Comparison of ENCODE assay signal across 8 cellular contexts in the genomic region with DNA sequence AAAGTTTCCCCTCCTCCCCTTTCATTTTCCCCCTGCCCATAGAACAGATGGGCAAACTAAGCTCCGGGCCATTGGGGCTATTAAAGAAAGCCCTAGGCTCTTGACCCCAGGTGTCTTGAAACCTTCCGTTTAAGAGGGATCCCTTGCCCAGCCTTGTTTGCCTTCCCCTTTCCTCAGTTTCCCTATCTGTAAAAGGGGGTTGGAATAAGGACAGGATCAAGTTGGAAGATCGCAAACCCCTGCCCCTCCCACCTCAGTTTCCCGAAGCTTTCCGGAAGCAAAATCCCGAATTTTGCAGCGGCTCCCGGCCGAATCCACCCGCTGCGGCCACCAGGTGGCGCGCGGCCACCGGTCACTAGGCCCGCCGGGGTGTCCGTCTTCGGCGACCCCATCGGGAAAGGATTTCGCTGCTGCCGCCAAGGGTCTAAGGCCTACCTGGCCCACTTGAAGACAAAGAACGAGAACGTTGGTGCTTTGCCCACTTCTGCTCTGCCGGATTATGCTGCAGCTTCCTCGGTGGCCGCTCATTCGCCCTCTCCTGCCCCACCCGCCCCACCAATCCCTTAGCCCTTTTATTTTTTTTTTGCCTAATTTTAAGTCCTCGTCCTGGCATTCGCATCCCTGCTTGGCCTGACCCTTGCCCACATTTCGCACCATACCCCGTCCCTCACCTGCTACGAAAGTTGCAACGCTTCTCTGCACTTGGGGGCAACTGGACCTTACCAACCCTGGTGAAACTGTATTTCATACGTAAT. TPM values are rescaled to one million over a fixed set of nuclear protein-coding genes. Genes with fewer than 3 reads are reported as not detected.
DNase-seq lines count a peak whose midpoint lies in the region; ATAC-seq and TF ChIP-seq lines count a peak whose summit lies in the region.

No MANE protein-coding gene starts in this region.

- DNase-seq in GM06990 (ENCODE audit: extremely low read depth, insufficient read length) (peak; percentile 72), NCI-H2107 (lab: John Stamatoyannopoulos, UW) (peak; percentile 39), esophagus muscularis mucosa (ENCODE audit: extremely low spot score) (peak; percentile 91), mucosa of descending colon (peak; percentile 73 to 85 (median 80)), NCI-H128 (lab: John Stamatoyannopoulos, UW; ENCODE audit: unreplicated experiment) (no peak)
- DNase-seq in activated CD8-positive, alpha-beta memory T cell treated with anti-CD3 and anti-CD28 coated beads, Interleukin-2, amount 50 U/mL, for 4 hours: peak; percentile 44

- TF ChIP-seq CTCF in 22Rv1 (IDR thresholded peaks at IDR 0.05) (peak; percentile 98), GM06990 (IDR thresholded peaks at IDR 0.05; ENCODE audit: insufficient read depth, low read length, poor library complexity, severe bottlenecking) (peak; percentile 95), esophagus muscularis mucosa (IDR thresholded peaks at IDR 0.05) (peak; percentile 96 to 99 (median 96)), mucosa of descending colon (IDR thresholded peaks at IDR 0.05) (peak; percentile 80)

- ATAC-seq in mucosa of descending colon: peak; percentile 31

- no peaks in the 10 kb centered on the region; the same call in 1 of the 2 replicates for H3K27me3 ChIP-seq in GM06990 (replicated peaks; ENCODE audit: control insufficient read depth, insufficient read depth, low read length)
- H3K27me3 ChIP-seq in esophagus muscularis mucosa: peaks cover 3 to 41% (median 16%) of the 10 kb centered on the region in 4 donors

- 24% methylated on average over 30 of the region's 37 CpGs for WGBS in esophagus muscularis mucosa

- TF ChIP-seq EP300 in esophagus muscularis mucosa (IDR thresholded peaks at IDR 0.05): no peak

- H3K4me3 ChIP-seq in GM06990 (replicated peaks; ENCODE audit: low read depth, low read length): peak overlapping the region; percentile 73
- peak overlapping the region; percentile 81 to 95 (median 86) for H3K4me3 ChIP-seq in esophagus muscularis mucosa
- H3K4me3 ChIP-seq in mucosa of descending colon: no peak overlapping the region

- H3K36me3 ChIP-seq in GM06990 (ENCODE audit: control insufficient read depth, insufficient read depth, low read length): no peaks in the 10 kb centered on the region
- H3K36me3 ChIP-seq in esophagus muscularis mucosa: no peaks in the 10 kb centered on the region
- no peaks in the 10 kb centered on the region for H3K36me3 ChIP-seq in mucosa of descending colon (ENCODE audit: low read depth)

- H3K9me3 ChIP-seq in esophagus muscularis mucosa: no peaks in the 10 kb centered on the region
- H3K9me3 ChIP-seq in mucosa of descending colon: no peaks in the 10 kb centered on the region

- intact Hi-C loops in esophagus muscularis mucosa (cut with DNase I) (loop anchor here (5.0 to 10.0 kb wide), 2 partner anchors 370 to 603 kb away; a partner anchor contains a TSS), mucosa of descending colon (cut with DNase I, micrococcal nuclease) (loop anchor here (2.0 to 5.0 kb wide), 3 partner anchors 81 to 600 kb away; a partner anchor contains a TSS)

- H3K4me1 ChIP-seq in esophagus muscularis mucosa (peaks cover 24 to 52% (median 41%) of the 10 kb centered on the region in 4 donors), mucosa of descending colon (ENCODE audit: low read depth) (peaks cover 28% of the 10 kb centered on the region)

- H3K27ac ChIP-seq in 22Rv1 (peak overlapping the region; percentile 55; the same call in 1 of the 2 replicates), esophagus muscularis mucosa (replicated peaks in 1 of 4) (peak overlapping the region; percentile 53 to 81 (median 75)), temporal lobe (ENCODE audit: low read depth, low read length) (peak overlapping the region; percentile 27)

- TF ChIP-seq POLR2A in esophagus muscularis mucosa (IDR thresholded peaks at IDR 0.05; ENCODE audit: low read depth): no peak

RNA-seq across cellular contexts. Expression of a gene that starts 0.9 kb away (rescaled TPM):
- total RNA-seq in esophagus muscularis mucosa: 1 to 10 TPM; 1.8 to 2.8 (median 2.0) TPM
- total RNA-seq in mucosa of descending colon: 1 to 10 TPM; 5.6 to 8.4 (median 7.0) TPM
- 1.2 TPM for total RNA-seq in temporal lobe

RNA-seq across cellular contexts. Expression of a gene that starts 4.9 kb away (rescaled TPM):
- total RNA-seq in esophagus muscularis mucosa (10 to 100 TPM; 39.0 to 98.9 (median 60.3) TPM), mucosa of descending colon (10 to 100 TPM in 1 of 3 donors, 1 to 10 TPM in 2; 2.8 to 48.3 (median 4.7) TPM), temporal lobe (3.2 TPM)
